In genomic region chr4:71389149-71389840, GRCh38 we compare ENCODE assay signal across 18 cellular contexts. TPM values are rescaled to one million over a fixed set of nuclear protein-coding genes. Genes with fewer than 3 reads are reported as not detected.
DNase-seq lines count a peak whose midpoint lies in the region; FAIRE-seq and TF ChIP-seq lines count a peak whose summit lies in the region.
"Had no signal": no experiment of that assay in that cellular context is flagged by ENCODE, and none has a peak within 500 bp of the region (broad histone marks: within the 10 kb centered on the region; RNA-seq: fewer than 3 reads in every experiment).

No MANE protein-coding gene starts in this region.

- H3K4me1 ChIP-seq in smooth muscle cell (ENCODE audit: low read depth): peaks cover 5% of the 10 kb centered on the region

- FAIRE-seq in RCC 7860 (lab: Jason Lieb, UNC): no peak

- no peaks in the 10 kb centered on the region for H3F3A ChIP-seq in smooth muscle cell (ENCODE audit: low read depth)

- DNase-seq in H4 (ENCODE audit: low spot score) (peak; percentile 6), amniotic epithelial cell (ENCODE audit: low read depth) (peak; percentile 38), medulla oblongata (ENCODE audit: extremely low spot score) (peak; percentile 66), smooth muscle cell (lab: John Stamatoyannopoulos, UW; ENCODE audit: unreplicated experiment) (no peak), NAMALWA (ENCODE audit: low spot score) (no peak), DMS53 treated with DMSO at 0.1 percent for 48 hours (lab: John Stamatoyannopoulos, UW; ENCODE audit: unreplicated experiment) (no peak), RCC 7860 (ENCODE audit: low spot score) (no peak)
- DNase-seq: activated CD8-positive, alpha-beta T cell treated with anti-CD3 and anti-CD28 coated beads, Interleukin-2, amount 10 ng/mL, durations not matched to agents 7 days and 5 days; activated effector memory CD4-positive, alpha-beta T cell treated with Interleukin-2 at 50 U/mL for 16 hours; CD8-positive, alpha-beta memory T cell; effector memory CD4-positive, alpha-beta T cell; islet precursor cell; MM.1S; naive B cell; retina; stimulated activated naive CD4-positive, alpha-beta T cell treated with Interleukin-2 at 50 U/mL for 16 hours had no signal

- H3K27me3 ChIP-seq in smooth muscle cell (ENCODE audit: low read depth): no peaks in the 10 kb centered on the region
- H3K27me3 ChIP-seq: gastroesophageal sphincter had no signal

- peak overlapping the region; percentile 13 for H3K27ac ChIP-seq in smooth muscle cell (ENCODE audit: low read depth)
- H3K27ac ChIP-seq: gastroesophageal sphincter, SK-N-MC had no signal

- H3K9me3 ChIP-seq in smooth muscle cell (replicated peaks; ENCODE audit: low read depth): no peaks in the 10 kb centered on the region
- H3K9me3 ChIP-seq: gastroesophageal sphincter had no signal

- no peak overlapping the region for H2AFZ ChIP-seq in smooth muscle cell (ENCODE audit: low read depth)

- H3K36me3 ChIP-seq in smooth muscle cell (ENCODE audit: low read depth): no peaks in the 10 kb centered on the region
- H3K36me3 ChIP-seq: gastroesophageal sphincter had no signal

- no peak overlapping the region for H3K4me3 ChIP-seq in smooth muscle cell
- H3K4me3 ChIP-seq: gastroesophageal sphincter, SK-N-MC had no signal

- 51% methylated on average over 2 of the region's 2 CpGs for WGBS in smooth muscle cell (ENCODE audit: low lambda C conversion rate)

- H3K9ac ChIP-seq in smooth muscle cell (ENCODE audit: low read depth): no peak overlapping the region

- no peaks in the 10 kb centered on the region for H3K79me2 ChIP-seq in smooth muscle cell (ENCODE audit: low read depth)

- H3K4me2 ChIP-seq in smooth muscle cell: peak overlapping the region; percentile 24

- H4K20me1 ChIP-seq in smooth muscle cell (ENCODE audit: low read depth): no peaks in the 10 kb centered on the region

- no peak for TF ChIP-seq CTCF in smooth muscle cell (IDR thresholded peaks at IDR 0.05; ENCODE audit: borderline replicate concordance, insufficient read depth, poor library complexity, severe bottlenecking)

RNA-seq across cellular contexts. Expression of gene SLC4A4, which starts 50.5 kb away (rescaled TPM):
- 3.4 and 4.8 TPM in 2 replicates for total RNA-seq in H4 (2014; rRNA removed; shearing (Covaris generic))
- 4.1 and 4.4 TPM in 2 replicates for total RNA-seq in smooth muscle cell
- polyA plus RNA-seq in smooth muscle cell: 1.2 and 2.8 TPM in 2 replicates

Comparison
In these comparisons a context has a peak if more than half of its experiments do, and no peak if none do; other contexts are left out.
1. DNase-seq: peak in H4 (single experiment), amniotic epithelial cell (single experiment) and medulla oblongata (single experiment); none in smooth muscle cell (single experiment), NAMALWA (single experiment), DMS53 treated with DMSO at 0.1 percent for 48 hours (single experiment) and RCC 7860 (single experiment).